In genomic region chr14:37697489-37698121, GRCh38 we compare ENCODE assay signal across 13 cellular contexts.
DNase-seq lines count a peak whose midpoint lies in the region; ATAC-seq and TF ChIP-seq lines count a peak whose summit lies in the region.
"Had no signal": no experiment of that assay in that cellular context is flagged by ENCODE, and none has a peak within 500 bp of the region (broad histone marks: within the 10 kb centered on the region; RNA-seq: fewer than 3 reads in every experiment).

No MANE protein-coding gene starts in this region.

- H3K36me3 ChIP-seq in GM23248 (ENCODE audit: low read depth) = no peaks in the 10 kb centered on the region
- no peaks in the 10 kb centered on the region; the same call in 1 of the 2 replicates for H3K36me3 ChIP-seq in RWPE2 (ENCODE audit: low read depth)
- no peaks in the 10 kb centered on the region for H3K36me3 ChIP-seq in smooth muscle cell (ENCODE audit: low read depth)

- H3K27me3 ChIP-seq in GM23248 (replicated peaks; ENCODE audit: insufficient read depth) = no peaks in the 10 kb centered on the region
- H3K27me3 ChIP-seq in RWPE2 (ENCODE audit: insufficient read depth, poor library complexity, severe bottlenecking) = no peaks in the 10 kb centered on the region
- peaks cover 13% of the 10 kb centered on the region for H3K27me3 ChIP-seq in smooth muscle cell (ENCODE audit: low read depth)

- no peaks in the 10 kb centered on the region for H3K4me1 Mint-ChIP-seq in activated CD4-positive, alpha-beta T cell treated with anti-CD3 and anti-CD28 coated beads for 36 hours

- POLR2A ChIA-PET in activated CD4-positive, alpha-beta T cell treated with anti-CD3 and anti-CD28 coated beads for 36 hours (lab: Charles Lee) = interaction anchor here (0.6 kb wide), 1 partner anchor 1661 kb away, joined by 3 read pairs; no protein-coding TSS in a partner anchor

- H3F3A ChIP-seq in GM23248 (ENCODE audit: insufficient read depth) (peaks cover 11% of the 10 kb centered on the region), smooth muscle cell (ENCODE audit: low read depth) (no peaks in the 10 kb centered on the region)

- H3K9me3 Mint-ChIP-seq in activated CD4-positive, alpha-beta T cell treated with anti-CD3 and anti-CD28 coated beads for 36 hours (ENCODE audit: low read depth) = peaks cover 11% of the 10 kb centered on the region

- no peak for TF ChIP-seq CTCF in RWPE2 (IDR thresholded peaks at IDR 0.05; ENCODE audit: poor library complexity, severe bottlenecking)
- no peak for TF ChIP-seq CTCF in fibroblast of villous mesenchyme (IDR thresholded peaks at IDR 0.05; ENCODE audit: insufficient read depth, low read depth, low read length)
- no peak for TF ChIP-seq CTCF in smooth muscle cell (IDR thresholded peaks at IDR 0.05; ENCODE audit: borderline replicate concordance, insufficient read depth, poor library complexity, severe bottlenecking)

- intact Hi-C loops in activated CD4-positive, alpha-beta T cell treated with anti-CD3 and anti-CD28 coated beads for 36 hours (cut with DNase I, micrococcal nuclease) = no loop called here

- no peak overlapping the region for H3K27ac ChIP-seq in GM23248
- H3K27ac ChIP-seq in RWPE2 (ENCODE audit: poor library complexity, severe bottlenecking) = peak overlapping the region; percentile 37
- no peak overlapping the region for H3K27ac ChIP-seq in smooth muscle cell (ENCODE audit: low read depth)
- H3K27ac ChIP-seq: skin epidermis had no signal

- H3K36me3 Mint-ChIP-seq in activated CD4-positive, alpha-beta T cell treated with anti-CD3 and anti-CD28 coated beads for 36 hours (ENCODE audit: low read depth) = no peaks in the 10 kb centered on the region

- H3K27me3 Mint-ChIP-seq in activated CD4-positive, alpha-beta T cell treated with anti-CD3 and anti-CD28 coated beads for 36 hours = peaks cover 2% of the 10 kb centered on the region
- H3K27me3 Mint-ChIP-seq: stimulated activated naive CD8-positive, alpha-beta T cell treated with anti-CD3 and anti-CD28 coated beads, Interleukin-15, Interleukin-2, amounts not matched to agents 100 ng/mL and 50 ng/mL, for 24 hours had no signal

- H3K79me2 ChIP-seq in GM23248 (ENCODE audit: insufficient read depth) (no peaks in the 10 kb centered on the region), smooth muscle cell (ENCODE audit: low read depth) (no peaks in the 10 kb centered on the region)

- peak overlapping the region; percentile 24 for H3K4me2 ChIP-seq in GM23248 (ENCODE audit: unreplicated experiment)
- peak overlapping the region; percentile 71 for H3K4me2 ChIP-seq in smooth muscle cell

- H2AFZ ChIP-seq in GM23248 (no peak overlapping the region), smooth muscle cell (ENCODE audit: low read depth) (no peak overlapping the region)

- CTCF ChIA-PET in activated CD4-positive, alpha-beta T cell treated with anti-CD3 and anti-CD28 coated beads for 36 hours (lab: Charles Lee) = no interaction called here

- H3K4me1 ChIP-seq in GM23248 (ENCODE audit: insufficient read depth) (peaks cover 14% of the 10 kb centered on the region), RWPE2 (ENCODE audit: insufficient read depth, poor library complexity, severe bottlenecking) (peaks cover 16% of the 10 kb centered on the region), smooth muscle cell (ENCODE audit: low read depth) (peaks cover 5% of the 10 kb centered on the region)

- H3K9ac ChIP-seq in GM23248 = no peak overlapping the region
- no peak overlapping the region for H3K9ac ChIP-seq in smooth muscle cell (ENCODE audit: low read depth)

- H3K9me3 ChIP-seq in GM23248 (ENCODE audit: low read depth) (no peaks in the 10 kb centered on the region), RWPE2 (ENCODE audit: severe bottlenecking) (peaks cover 2% of the 10 kb centered on the region), smooth muscle cell (replicated peaks; ENCODE audit: low read depth) (no peaks in the 10 kb centered on the region)

- no peaks in the 10 kb centered on the region for H3K9me2 ChIP-seq in GM23248 (ENCODE audit: insufficient read depth)

- no peak overlapping the region for H3K4me3 Mint-ChIP-seq in activated CD4-positive, alpha-beta T cell treated with anti-CD3 and anti-CD28 coated beads for 36 hours
- H3K4me3 Mint-ChIP-seq: stimulated activated naive CD8-positive, alpha-beta T cell treated with anti-CD3 and anti-CD28 coated beads, Interleukin-15, Interleukin-2, amounts not matched to agents 100 ng/mL and 50 ng/mL, for 24 hours had no signal

- in situ Hi-C loops in GM23248 (cut with MboI) = no loop called here

- ATAC-seq in RWPE2 (ENCODE audit: low read depth) = peak; percentile 98
- no peak for ATAC-seq in activated CD4-positive, alpha-beta T cell treated with anti-CD3 and anti-CD28 coated beads for 36 hours
- ATAC-seq: Right ventricle myocardium inferior had no signal

- no peak overlapping the region for H3K27ac Mint-ChIP-seq in activated CD4-positive, alpha-beta T cell treated with anti-CD3 and anti-CD28 coated beads for 36 hours
- H3K27ac Mint-ChIP-seq: stimulated activated naive CD8-positive, alpha-beta T cell treated with anti-CD3 and anti-CD28 coated beads, Interleukin-15, Interleukin-2, amounts not matched to agents 100 ng/mL and 50 ng/mL, for 24 hours had no signal

- H3K4me3 ChIP-seq in GM23248 (no peak overlapping the region), RWPE2 (ENCODE audit: severe bottlenecking) (no peak overlapping the region), fibroblast of villous mesenchyme (ENCODE audit: low read depth, low read length) (no peak overlapping the region), smooth muscle cell (no peak overlapping the region)
- H3K4me3 ChIP-seq: skin epidermis had no signal

- DNase-seq in GM23248 (peak; percentile 67), RWPE2 (ENCODE audit: low spot score) (no peak), fibroblast of villous mesenchyme (ENCODE audit: low read depth) (peak; percentile 53), smooth muscle cell (lab: John Stamatoyannopoulos, UW; ENCODE audit: unreplicated experiment) (no peak), NCI-H510A treated with DMSO at 0.1 percent for 48 hours (lab: John Stamatoyannopoulos, UW) (no peak), NCI-H2081 (lab: John Stamatoyannopoulos, UW) (no peak)
- DNase-seq in activated CD4-positive, alpha-beta T cell treated with anti-CD3 and anti-CD28 coated beads for 36 hours = no peak
- DNase-seq: activated effector memory CD4-positive, alpha-beta T cell treated with Interleukin-2 at 50 U/mL for 16 hours; NCI-H187; NCI-H69 had no signal

- H4K20me1 ChIP-seq in GM23248 (ENCODE audit: insufficient read depth) = no peaks in the 10 kb centered on the region
- no peaks in the 10 kb centered on the region for H4K20me1 ChIP-seq in smooth muscle cell (ENCODE audit: low read depth)

Comparison
In these comparisons a context has a peak if more than half of its experiments do, and no peak if none do; other contexts are left out.
1. DNase-seq: peak in GM23248 (single experiment) and fibroblast of villous mesenchyme (single experiment); none in RWPE2 (single experiment), smooth muscle cell (single experiment), NCI-H510A treated with DMSO at 0.1 percent for 48 hours (single experiment), NCI-H2081 (0 of 2) and activated CD4-positive, alpha-beta T cell treated with anti-CD3 and anti-CD28 coated beads for 36 hours (single experiment).